1 cellular context compared by ENCODE assay signal in the genomic region with DNA sequence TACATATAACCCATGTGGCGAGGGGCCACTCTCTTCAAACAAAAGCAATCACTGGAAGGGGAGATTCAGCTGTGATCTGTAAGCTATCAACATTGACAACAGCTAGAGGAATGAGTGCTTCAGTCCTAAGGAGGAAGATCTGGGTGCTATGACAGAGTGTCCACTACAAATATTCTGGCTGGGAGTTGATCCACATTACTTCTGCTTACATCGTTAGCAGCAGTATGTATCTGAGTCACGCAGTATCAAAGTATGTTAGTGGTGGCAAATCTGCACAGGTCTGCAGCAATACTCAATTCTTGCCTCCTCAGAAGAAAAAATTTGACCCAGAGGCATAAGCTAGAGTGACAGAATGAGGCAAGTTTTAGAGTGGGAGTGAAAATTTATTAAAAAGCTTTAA.
TF ChIP-seq lines count a peak whose summit lies in the region.

No MANE protein-coding gene starts in this region.

TF ChIP-seq in GM23338, 12 proteins besides CTCF, POLR2A, EP300 and RAD21 (continued from another document):
- TF ChIP-seq, protein P1, sequence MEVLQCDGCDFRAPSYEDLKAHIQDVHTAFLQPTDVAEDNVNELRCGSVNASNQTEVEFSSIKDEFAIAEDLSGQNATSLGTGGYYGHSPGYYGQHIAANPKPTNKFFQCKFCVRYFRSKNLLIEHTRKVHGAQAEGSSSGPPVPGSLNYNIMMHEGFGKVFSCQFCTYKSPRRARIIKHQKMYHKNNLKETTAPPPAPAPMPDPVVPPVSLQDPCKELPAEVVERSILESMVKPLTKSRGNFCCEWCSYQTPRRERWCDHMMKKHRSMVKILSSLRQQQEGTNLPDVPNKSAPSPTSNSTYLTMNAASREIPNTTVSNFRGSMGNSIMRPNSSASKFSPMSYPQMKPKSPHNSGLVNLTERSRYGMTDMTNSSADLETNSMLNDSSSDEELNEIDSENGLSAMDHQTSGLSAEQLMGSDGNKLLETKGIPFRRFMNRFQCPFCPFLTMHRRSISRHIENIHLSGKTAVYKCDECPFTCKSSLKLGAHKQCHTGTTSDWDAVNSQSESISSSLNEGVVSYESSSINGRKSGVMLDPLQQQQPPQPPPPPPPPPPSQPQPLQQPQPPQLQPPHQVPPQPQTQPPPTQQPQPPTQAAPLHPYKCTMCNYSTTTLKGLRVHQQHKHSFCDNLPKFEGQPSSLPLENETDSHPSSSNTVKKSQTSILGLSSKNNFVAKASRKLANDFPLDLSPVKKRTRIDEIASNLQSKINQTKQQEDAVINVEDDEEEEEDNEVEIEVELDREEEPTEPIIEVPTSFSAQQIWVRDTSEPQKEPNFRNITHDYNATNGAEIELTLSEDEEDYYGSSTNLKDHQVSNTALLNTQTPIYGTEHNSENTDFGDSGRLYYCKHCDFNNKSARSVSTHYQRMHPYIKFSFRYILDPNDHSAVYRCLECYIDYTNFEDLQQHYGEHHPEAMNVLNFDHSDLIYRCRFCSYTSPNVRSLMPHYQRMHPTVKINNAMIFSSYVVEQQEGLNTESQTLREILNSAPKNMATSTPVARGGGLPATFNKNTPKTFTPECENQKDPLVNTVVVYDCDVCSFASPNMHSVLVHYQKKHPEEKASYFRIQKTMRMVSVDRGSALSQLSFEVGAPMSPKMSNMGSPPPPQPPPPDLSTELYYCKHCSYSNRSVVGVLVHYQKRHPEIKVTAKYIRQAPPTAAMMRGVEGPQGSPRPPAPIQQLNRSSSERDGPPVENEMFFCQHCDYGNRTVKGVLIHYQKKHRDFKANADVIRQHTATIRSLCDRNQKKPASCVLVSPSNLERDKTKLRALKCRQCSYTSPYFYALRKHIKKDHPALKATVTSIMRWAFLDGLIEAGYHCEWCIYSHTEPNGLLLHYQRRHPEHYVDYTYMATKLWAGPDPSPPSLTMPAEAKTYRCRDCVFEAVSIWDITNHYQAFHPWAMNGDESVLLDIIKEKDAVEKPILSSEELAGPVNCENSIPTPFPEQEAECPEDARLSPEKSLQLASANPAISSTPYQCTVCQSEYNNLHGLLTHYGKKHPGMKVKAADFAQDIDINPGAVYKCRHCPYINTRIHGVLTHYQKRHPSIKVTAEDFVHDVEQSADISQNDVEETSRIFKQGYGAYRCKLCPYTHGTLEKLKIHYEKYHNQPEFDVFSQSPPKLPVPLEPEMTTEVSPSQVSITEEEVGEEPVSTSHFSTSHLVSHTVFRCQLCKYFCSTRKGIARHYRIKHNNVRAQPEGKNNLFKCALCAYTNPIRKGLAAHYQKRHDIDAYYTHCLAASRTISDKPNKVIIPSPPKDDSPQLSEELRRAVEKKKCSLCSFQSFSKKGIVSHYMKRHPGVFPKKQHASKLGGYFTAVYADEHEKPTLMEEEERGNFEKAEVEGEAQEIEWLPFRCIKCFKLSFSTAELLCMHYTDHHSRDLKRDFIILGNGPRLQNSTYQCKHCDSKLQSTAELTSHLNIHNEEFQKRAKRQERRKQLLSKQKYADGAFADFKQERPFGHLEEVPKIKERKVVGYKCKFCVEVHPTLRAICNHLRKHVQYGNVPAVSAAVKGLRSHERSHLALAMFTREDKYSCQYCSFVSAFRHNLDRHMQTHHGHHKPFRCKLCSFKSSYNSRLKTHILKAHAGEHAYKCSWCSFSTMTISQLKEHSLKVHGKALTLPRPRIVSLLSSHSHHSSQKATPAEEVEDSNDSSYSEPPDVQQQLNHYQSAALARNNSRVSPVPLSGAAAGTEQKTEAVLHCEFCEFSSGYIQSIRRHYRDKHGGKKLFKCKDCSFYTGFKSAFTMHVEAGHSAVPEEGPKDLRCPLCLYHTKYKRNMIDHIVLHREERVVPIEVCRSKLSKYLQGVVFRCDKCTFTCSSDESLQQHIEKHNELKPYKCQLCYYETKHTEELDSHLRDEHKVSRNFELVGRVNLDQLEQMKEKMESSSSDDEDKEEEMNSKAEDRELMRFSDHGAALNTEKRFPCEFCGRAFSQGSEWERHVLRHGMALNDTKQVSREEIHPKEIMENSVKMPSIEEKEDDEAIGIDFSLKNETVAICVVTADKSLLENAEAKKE (CRISPR knock-in tag; IDR thresholded peaks at IDR 0.05) = no peak
- TF ChIP-seq REST (IDR thresholded peaks at IDR 0.05; ENCODE audit: unreplicated experiment) = no peak
- TF ChIP-seq ETS1 (IDR thresholded peaks at IDR 0.05) = no peak
- no peak for TF ChIP-seq ZNF331 (CRISPR knock-in tag; IDR thresholded peaks at IDR 0.05; ENCODE audit: low read depth)
- TF ChIP-seq JUNB (IDR thresholded peaks at IDR 0.05; ENCODE audit: unreplicated experiment) = no peak
- no peak for TF ChIP-seq NANOG (IDR thresholded peaks at IDR 0.05; ENCODE audit: borderline replicate concordance)
- TF ChIP-seq EZH2 (IDR thresholded peaks at IDR 0.05; ENCODE audit: low read depth, unreplicated experiment) = no peak
- no peak for TF ChIP-seq POLR2AphosphoS5 (IDR thresholded peaks at IDR 0.05; ENCODE audit: low read depth)
- no peak for TF ChIP-seq EZH2phosphoT487 (IDR thresholded peaks at IDR 0.05; ENCODE audit: unreplicated experiment)
- no peak for TF ChIP-seq CREB1 (CRISPR knock-in tag; IDR thresholded peaks at IDR 0.05; ENCODE audit: low read depth)
